In the genomic region with DNA sequence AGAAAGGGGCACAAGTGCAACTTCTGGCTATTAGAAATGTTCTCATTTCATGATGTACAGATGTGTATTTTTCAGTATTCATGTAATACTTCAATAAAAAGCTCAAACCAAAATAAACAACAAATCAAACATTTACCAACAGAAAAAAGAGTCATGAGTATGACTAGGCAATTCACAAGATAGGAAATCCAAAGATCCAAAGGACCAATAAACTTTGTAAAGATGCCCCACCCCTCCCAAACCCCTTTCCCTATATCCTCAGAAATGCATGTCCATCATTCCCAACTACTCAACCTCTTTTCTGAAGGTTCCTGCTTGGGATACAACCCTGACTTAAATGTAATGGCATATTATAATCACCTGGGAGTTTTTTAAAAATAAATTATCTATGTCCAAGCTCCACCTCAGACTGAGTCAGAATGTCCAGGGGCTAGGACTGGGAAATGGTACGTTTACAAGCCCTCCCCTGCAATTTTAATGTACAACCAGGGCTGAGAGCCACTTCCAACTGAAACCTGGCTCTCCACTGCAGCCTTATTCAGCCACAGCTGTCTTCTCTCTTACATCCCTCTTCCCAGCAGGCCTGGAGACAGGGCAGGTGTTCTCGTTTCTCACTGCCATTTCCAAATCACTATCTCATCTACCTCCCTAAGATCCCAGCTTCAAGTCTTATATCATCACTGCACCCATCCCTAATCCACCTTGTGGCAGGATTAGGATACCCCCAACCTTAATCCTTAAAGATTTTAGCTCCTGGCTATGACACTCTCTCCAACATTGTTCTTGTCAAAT, we compare ENCODE assay signal across 18 cellular contexts. TPM values are rescaled to one million over a fixed set of nuclear protein-coding genes. Genes with fewer than 3 reads are reported as not detected.
A peak's percentile ranks its signal among the peaks of the same experiment; 100 is the strongest.
DNase-seq lines count a peak whose midpoint lies in the region; ATAC-seq, FAIRE-seq and TF ChIP-seq lines count a peak whose summit lies in the region.
"Had no signal": no experiment of that assay in that cellular context is flagged by ENCODE, and none has a peak within 500 bp of the region (broad histone marks: within the 10 kb centered on the region; RNA-seq: fewer than 3 reads in every experiment).

No MANE protein-coding gene starts in this region.

- intact Hi-C loops in CD8-positive, alpha-beta T cell (cut with DNase I, micrococcal nuclease): no loop called here

- H3K27ac Mint-ChIP-seq in CD8-positive, alpha-beta T cell: peak overlapping the region; percentile 55
- no peak overlapping the region for H3K27ac Mint-ChIP-seq in activated naive CD8-positive, alpha-beta T cell treated with anti-CD3 and anti-CD28 coated beads for 36 hours
- H3K27ac Mint-ChIP-seq: activated naive CD4-positive, alpha-beta T cell treated with anti-CD3 and anti-CD28 coated beads, Interleukin-2, amount 50 U/mL, for 24 hours had no signal

- H3K4me2 ChIP-seq in keratinocyte (ENCODE audit: control insufficient read depth, extremely low read depth, insufficient read depth, low read depth, low read length): peak overlapping the region; percentile 6

- H3K36me3 Mint-ChIP-seq in CD8-positive, alpha-beta T cell: peaks cover 8% of the 10 kb centered on the region
- H3K36me3 Mint-ChIP-seq in activated naive CD8-positive, alpha-beta T cell treated with anti-CD3 and anti-CD28 coated beads for 36 hours: peaks cover 21% of the 10 kb centered on the region

- dilution Hi-C loops in keratinocyte (cut with MboI; ENCODE audit: extremely low pct_ligation_motif_present, low sequenced_read_pairs): no loop called here

- peaks cover 50% of the 10 kb centered on the region for H3K4me1 Mint-ChIP-seq in CD8-positive, alpha-beta T cell (ENCODE audit: low read depth)
- peaks cover 37% of the 10 kb centered on the region for H3K4me1 Mint-ChIP-seq in activated naive CD8-positive, alpha-beta T cell treated with anti-CD3 and anti-CD28 coated beads for 36 hours

- no peak overlapping the region for H3K9ac ChIP-seq in keratinocyte (ENCODE audit: control insufficient read depth, extremely low read depth, insufficient read depth, low read length)

- peaks cover 83% of the 10 kb centered on the region for H3K79me2 ChIP-seq in keratinocyte (ENCODE audit: control insufficient read depth, insufficient read depth, low read length)

- no peak for DNase-seq in CD8-positive, alpha-beta T cell
- peak; percentile 44 to 45 for DNase-seq in SHP77 (lab: John Stamatoyannopoulos, UW)
- DNase-seq in keratinocyte (ENCODE audit: low read depth, low spot score): no peak
- DNase-seq in activated naive CD4-positive, alpha-beta T cell treated with Interleukin-2 at 50 U/mL for 16 hours: no peak
- no peak for DNase-seq in activated naive CD8-positive, alpha-beta T cell treated with anti-CD3 and anti-CD28 coated beads for 36 hours
- DNase-seq in GM19240 (ENCODE audit: insufficient read length, low spot score): no peak
- DNase-seq in central memory CD4-positive, alpha-beta T cell: no peak
- DNase-seq: activated CD4-positive, alpha-beta T cell treated with anti-CD3 and anti-CD28 coated beads, Interleukin-2, amount 50 U/mL, for 4 hours; activated T-cell treated with anti-CD3 and anti-CD28 coated beads, Interleukin-2, amount 50 U/mL, for 1 hour; body of pancreas; DMS153; H7; Karpas-422; stimulated activated CD4-positive, alpha-beta T cell treated with anti-CD3 and anti-CD28 coated beads, Interleukin-4, amount 100 ng/mL, for 4 hours; stimulated activated CD8-positive, alpha-beta memory T cell treated with anti-CD3 and anti-CD28 coated beads, Interleukin-4, amount 100 ng/mL, for 48 hours had no signal

- no peak for TF ChIP-seq CTCF in CD8-positive, alpha-beta T cell (IDR thresholded peaks at IDR 0.05)
- TF ChIP-seq CTCF in HEK293 (tag by site-specific recombination; IDR thresholded peaks at IDR 0.05): no peak
- TF ChIP-seq CTCF in keratinocyte (optimal IDR thresholded peaks at IDR 0.05 in 1 of 3, IDR thresholded peaks at IDR 0.05 in 1 of 3, conservative IDR thresholded peaks at IDR 0.05 in 1 of 3; ENCODE audit: extremely low read depth in 1 of 3, insufficient read depth in 2 of 3, low read length in 3 of 3): no peak

- H3K27me3 Mint-ChIP-seq in CD8-positive, alpha-beta T cell (ENCODE audit: low read depth): no peaks in the 10 kb centered on the region
- no peaks in the 10 kb centered on the region for H3K27me3 Mint-ChIP-seq in activated naive CD8-positive, alpha-beta T cell treated with anti-CD3 and anti-CD28 coated beads for 36 hours
- H3K27me3 Mint-ChIP-seq: activated naive CD4-positive, alpha-beta T cell treated with anti-CD3 and anti-CD28 coated beads, Interleukin-2, amount 50 U/mL, for 24 hours had no signal

- no peaks in the 10 kb centered on the region for H3K36me3 ChIP-seq in CD8-positive, alpha-beta T cell (ENCODE audit: insufficient read depth, low read length)
- H3K36me3 ChIP-seq in HEK293 (ENCODE audit: control insufficient read depth in 2 of 2, insufficient read depth in 1 of 2, low read length in 2 of 2): no peaks in the 10 kb centered on the region
- no peaks in the 10 kb centered on the region for H3K36me3 ChIP-seq in keratinocyte (ENCODE audit: control insufficient read depth in 2 of 2, extremely low read depth in 1 of 2, insufficient read depth in 2 of 2, low read length in 2 of 2)

- no peak overlapping the region for H2AFZ ChIP-seq in keratinocyte (ENCODE audit: control insufficient read depth, low read length)

- no peak overlapping the region for H3K4me3 Mint-ChIP-seq in CD8-positive, alpha-beta T cell
- no peak overlapping the region for H3K4me3 Mint-ChIP-seq in activated naive CD8-positive, alpha-beta T cell treated with anti-CD3 and anti-CD28 coated beads for 36 hours
- H3K4me3 Mint-ChIP-seq: activated naive CD4-positive, alpha-beta T cell treated with anti-CD3 and anti-CD28 coated beads, Interleukin-2, amount 50 U/mL, for 24 hours had no signal

- H3K9me1 ChIP-seq in keratinocyte (ENCODE audit: control insufficient read depth, extremely low read depth, insufficient read depth, low read length): peaks cover 4% of the 10 kb centered on the region

- CTCF ChIA-PET in CD8-positive, alpha-beta T cell (lab: Charles Lee): interaction anchor here (1.3 to 4.4 kb wide), 4 partner anchors 29 to 110 kb away, joined by 3 to 41 read pairs (median 9); a partner anchor contains a TSS
- CTCF ChIA-PET in HEK293 (lab: Yijun Ruan, JAX): interaction anchor here (1.2 to 2.9 kb wide), 3 partner anchors 12 to 110 kb away, joined by 3 to 16 read pairs (median 6); a partner anchor contains a TSS

- H3K9me3 ChIP-seq in CD8-positive, alpha-beta T cell (ENCODE audit: low read length): no peaks in the 10 kb centered on the region
- H3K9me3 ChIP-seq in HEK293 (ENCODE audit: control insufficient read depth, insufficient read depth, low read depth, low read length): no peaks in the 10 kb centered on the region
- no peaks in the 10 kb centered on the region for H3K9me3 ChIP-seq in keratinocyte (ENCODE audit: control insufficient read depth, low read depth, low read length)
- H3K9me3 ChIP-seq: body of pancreas had no signal

- H3K4me1 ChIP-seq in CD8-positive, alpha-beta T cell (ENCODE audit: insufficient read depth, low read length): peaks cover 58% of the 10 kb centered on the region
- H3K4me1 ChIP-seq in HEK293 (ENCODE audit: control insufficient read depth, insufficient read depth, low read length) (no peaks in the 10 kb centered on the region), keratinocyte (ENCODE audit: control insufficient read depth, extremely low read depth, insufficient read depth, low read length) (peaks cover 25% of the 10 kb centered on the region)

- H3K27me3 ChIP-seq in CD8-positive, alpha-beta T cell (ENCODE audit: insufficient read depth, low read length): no peaks in the 10 kb centered on the region
- H3K27me3 ChIP-seq in keratinocyte (ENCODE audit: control insufficient read depth, extremely low read depth, insufficient read depth, low read length): no peaks in the 10 kb centered on the region
- H3K27me3 ChIP-seq: body of pancreas had no signal

- POLR2A ChIA-PET in CD8-positive, alpha-beta T cell (lab: Charles Lee): interaction anchor here (1.0 to 1.3 kb wide), 4 partner anchors 24 to 111 kb away, joined by 3 to 6 read pairs (median 4); a partner anchor contains a TSS
- POLR2A ChIA-PET in HEK293 (lab: Yijun Ruan, JAX): interaction anchor here (2.2 kb wide), 1 partner anchor 109 kb away, joined by 8 read pairs; a partner anchor contains a TSS

- no peak overlapping the region for H3K27ac ChIP-seq in CD8-positive, alpha-beta T cell (ENCODE audit: low read depth, low read length)
- H3K27ac ChIP-seq in HEK293 (ENCODE audit: extremely low read depth, low read depth, low read length) (no peak overlapping the region), keratinocyte (ENCODE audit: control insufficient read depth, insufficient read depth, low read length) (no peak overlapping the region)
- H3K27ac ChIP-seq: body of pancreas, SK-N-MC had no signal

- no peaks in the 10 kb centered on the region for H4K20me1 ChIP-seq in keratinocyte (ENCODE audit: control insufficient read depth, extremely low read depth, insufficient read depth, low read length)

- FAIRE-seq in keratinocyte (lab: Jason Lieb, UNC): no peak

- H3K4me3 ChIP-seq in CD8-positive, alpha-beta T cell (ENCODE audit: low read depth, low read length): no peak overlapping the region
- H3K4me3 ChIP-seq in HEK293 (ENCODE audit: low read depth, low read length): no peak overlapping the region
- H3K4me3 ChIP-seq in keratinocyte (ENCODE audit: control insufficient read depth in 2 of 3, extremely low read depth in 1 of 3, insufficient read depth in 2 of 3, low read depth in 1 of 3, low read length in 3 of 3): no peak overlapping the region
- H3K4me3 ChIP-seq: body of pancreas, SK-N-MC had no signal

- H3K9me3 Mint-ChIP-seq in CD8-positive, alpha-beta T cell: peaks cover 2% of the 10 kb centered on the region
- H3K9me3 Mint-ChIP-seq in activated naive CD8-positive, alpha-beta T cell treated with anti-CD3 and anti-CD28 coated beads for 36 hours: peaks cover 6% of the 10 kb centered on the region
- H3K9me3 Mint-ChIP-seq: activated naive CD4-positive, alpha-beta T cell treated with anti-CD3 and anti-CD28 coated beads, Interleukin-2, amount 50 U/mL, for 24 hours had no signal

- no peak for ATAC-seq in CD8-positive, alpha-beta T cell
- ATAC-seq: body of pancreas had no signal

TF ChIP-seq in HEK293, 187 proteins besides CTCF, POLR2A, EP300 and RAD21:
- 0 out of 2 replicates have a peak, but pooled peaks have one; percentile 17 for TF ChIP-seq ZNF664 (tag by site-specific recombination; IDR thresholded peaks at IDR 0.05)
- TF ChIP-seq ZNF791 (tag by site-specific recombination; IDR thresholded peaks at IDR 0.05): no peak

RNA-seq across cellular contexts. Expression of a gene that starts 36.5 kb away (rescaled TPM):
- 10 to 100 TPM; 95.8 to 96.7 TPM for total RNA-seq in CD8-positive, alpha-beta T cell
- 24.6 to 32.2 TPM (median 26.6 TPM) in 3 replicates for polyA plus RNA-seq in keratinocyte
- 11.1 TPM for polyA plus RNA-seq in keratinocyte (2011; ENCODE audit: low read depth)
- polyA plus RNA-seq in keratinocyte (2011; cell fraction: cytosol; rRNA removed): 18.9 and 21.6 TPM in 2 replicates
- polyA plus RNA-seq in keratinocyte (2011; cell fraction: nucleus; rRNA removed): 27.1 and 29.8 TPM in 2 replicates
- 36.7 and 42.2 TPM in 2 replicates for polyA plus RNA-seq in keratinocyte (2012; ENCODE audit: low replicate concordance)
- polyA minus RNA-seq in keratinocyte: 12.6 to 45.9 TPM (median 34.2 TPM) in 3 replicates
- 13.8 TPM for polyA minus RNA-seq in keratinocyte (2011; cell fraction: cytosol; rRNA and poly(A)+ RNA removed)
- 32.8 and 46.3 TPM in 2 replicates for polyA minus RNA-seq in keratinocyte (2011; cell fraction: nucleus; rRNA and poly(A)+ RNA removed)
- 10 to 100 TPM; 82.1 to 84.1 TPM for total RNA-seq in activated naive CD8-positive, alpha-beta T cell treated with anti-CD3 and anti-CD28 coated beads for 36 hours

Comparison
In these comparisons a context has a peak if more than half of its experiments do, and no peak if none do; other contexts are left out.
1. DNase-seq: peak in SHP77 (2 of 2); none in CD8-positive, alpha-beta T cell (0 of 7), keratinocyte (single experiment), activated naive CD4-positive, alpha-beta T cell treated with Interleukin-2 at 50 U/mL for 16 hours (single experiment), activated naive CD8-positive, alpha-beta T cell treated with anti-CD3 and anti-CD28 coated beads for 36 hours (single experiment), GM19240 (single experiment) and central memory CD4-positive, alpha-beta T cell (single experiment).